ENCODE assay signal across 17 cellular contexts in the genomic region with DNA sequence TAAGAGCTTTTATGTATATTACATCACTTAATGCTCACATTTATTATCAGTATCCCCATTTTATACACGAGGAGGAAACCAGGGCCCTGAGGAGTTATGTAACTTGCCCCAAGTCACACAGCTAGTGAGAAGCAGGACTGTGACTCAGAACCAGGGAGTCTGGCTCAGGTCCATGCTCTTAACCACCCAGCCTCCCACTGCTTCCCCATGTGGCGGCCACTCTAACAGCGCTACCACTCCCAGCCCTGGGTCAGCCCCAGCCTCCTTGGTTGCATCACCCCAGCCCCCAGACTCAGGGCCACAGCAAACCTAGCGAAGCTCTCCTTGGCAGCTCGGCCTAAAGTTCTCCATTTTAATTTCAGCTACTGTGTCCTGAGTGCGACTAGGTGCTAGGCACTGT.
A peak's percentile ranks its signal among the peaks of the same experiment; 100 is the strongest.
DNase-seq lines count a peak whose midpoint lies in the region; ATAC-seq and TF ChIP-seq lines count a peak whose summit lies in the region.
"Had no signal": no experiment of that assay in that cellular context is flagged by ENCODE, and none has a peak within 500 bp of the region (broad histone marks: within the 10 kb centered on the region; RNA-seq: fewer than 3 reads in every experiment).

No MANE protein-coding gene starts in this region.

- no peak for TF ChIP-seq CTCF in HFFc6 (IDR thresholded peaks at IDR 0.05)
- no peak for TF ChIP-seq CTCF in foreskin keratinocyte (conservative IDR thresholded peaks at IDR 0.05)

- ATAC-seq in foreskin keratinocyte (peak; percentile 8), right cardiac atrium (no peak)

- 82% methylated on average over 6 of the region's 6 CpGs for WGBS in right cardiac atrium

- no peaks in the 10 kb centered on the region for H3K4me1 Mint-ChIP-seq in HFFc6 (ENCODE audit: low read depth)
- H3K4me1 Mint-ChIP-seq: nephron had no signal

- H3K9me3 Mint-ChIP-seq in HFFc6, result peaks cover 8% of the 10 kb centered on the region
- H3K9me3 Mint-ChIP-seq: activated T-helper 2 cell treated with anti-CD3 and anti-CD28 coated beads, Interferon-gamma antibody, Interleukin-2, Interleukin-4, amounts not matched to agents 10 μg/mL and 5 μg/mL and 100 μg/mL, durations not matched to agents 14 hours and 24 hours and 36 hours had no signal

- H3K4me1 ChIP-seq in foreskin keratinocyte, result no peaks in the 10 kb centered on the region
- H3K4me1 ChIP-seq in right cardiac atrium (ENCODE audit: control insufficient read depth, insufficient read depth, low read length), result no peaks in the 10 kb centered on the region
- H3K4me1 ChIP-seq: Caco-2, testis had no signal

- DNase-seq in A172 (ENCODE audit: low spot score) (peak; percentile 3), HFFc6 (peak; percentile 28), RKO (ENCODE audit: low spot score) (peak; percentile 39), foreskin keratinocyte (peak in 1 of 2 donors; percentile 9), right cardiac atrium (no peak), T-helper 9 cell (no peak), NCI-H2081 treated with DMSO at 0.1 percent for 48 hours (lab: John Stamatoyannopoulos, UW) (no peak), AG08396 (ENCODE audit: low spot score) (no peak)
- DNase-seq: activated CD4-positive, alpha-beta T cell treated with anti-CD3 and anti-CD28 coated beads, Interleukin-2, amount 50 U/mL, for 48 hours; Caco-2; GF-D8; Karpas-422; testis had no signal

- peaks cover 44% of the 10 kb centered on the region for H3K27me3 Mint-ChIP-seq in HFFc6 (ENCODE audit: insufficient read depth)

- H3K4me3 ChIP-seq in right cardiac atrium (ENCODE audit: low read length), result no peak overlapping the region
- H3K4me3 ChIP-seq: testis had no signal

- no peak overlapping the region for H3K4me3 Mint-ChIP-seq in HFFc6
- H3K4me3 Mint-ChIP-seq: brain, nephron had no signal

- H3K27ac ChIP-seq in foreskin keratinocyte (no peak overlapping the region), right cardiac atrium (ENCODE audit: low read length) (no peak overlapping the region)
- H3K27ac ChIP-seq: HL-60, testis had no signal

- no peaks in the 10 kb centered on the region; the same call in 1 of the 2 replicates for H3K36me3 Mint-ChIP-seq in HFFc6 (ENCODE audit: low read depth)
- H3K36me3 Mint-ChIP-seq: brain had no signal

- H3K27me3 ChIP-seq in foreskin keratinocyte (peaks cover 42% of the 10 kb centered on the region), right cardiac atrium (ENCODE audit: control insufficient read depth, insufficient read depth) (no peaks in the 10 kb centered on the region)
- H3K27me3 ChIP-seq: testis had no signal

- no peaks in the 10 kb centered on the region for H3K9me3 ChIP-seq in right cardiac atrium (ENCODE audit: control insufficient read depth, low read length)
- H3K9me3 ChIP-seq: Caco-2, testis had no signal

- no peak overlapping the region for H3K27ac Mint-ChIP-seq in HFFc6
- H3K27ac Mint-ChIP-seq: activated T-helper 2 cell treated with anti-CD3 and anti-CD28 coated beads, Interferon-gamma antibody, Interleukin-2, Interleukin-4, amounts not matched to agents 10 μg/mL and 5 μg/mL and 100 μg/mL, durations not matched to agents 14 hours and 24 hours and 36 hours; brain; nephron had no signal

- intact Hi-C loops in right cardiac atrium (cut with DNase I), result loop anchor here in 1 of 4 donors (10.0 kb wide), 1 partner anchor 390 kb away; no protein-coding TSS in a partner anchor

Comparison
In these comparisons a context has a peak if more than half of its experiments do, and no peak if none do; other contexts are left out.
1. DNase-seq: peak in A172 (single experiment), HFFc6 (single experiment) and RKO (single experiment); none in right cardiac atrium (0 of 3), T-helper 9 cell (single experiment), NCI-H2081 treated with DMSO at 0.1 percent for 48 hours (single experiment) and AG08396 (single experiment).